In the genomic region with DNA sequence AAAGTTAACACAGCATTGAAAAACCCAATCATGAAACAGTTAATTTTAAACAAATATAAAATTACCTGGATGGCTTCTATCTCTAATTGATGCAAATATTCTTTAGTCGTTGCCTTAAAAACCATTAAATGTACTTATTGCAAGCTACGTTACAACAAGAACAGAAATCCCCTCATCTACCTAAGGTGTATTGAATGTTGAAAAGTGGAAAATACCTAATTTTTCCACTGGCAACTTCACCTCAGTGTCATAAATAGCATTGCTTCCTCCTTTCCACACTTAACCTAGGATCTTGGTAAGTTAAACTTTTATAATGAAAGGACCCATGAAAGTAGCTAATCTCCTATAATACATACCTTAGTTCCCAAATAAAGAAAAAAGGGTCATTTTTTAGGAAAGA, we compare ENCODE assay signal across 28 cellular contexts.
"Had no signal": no experiment of that assay in that cellular context is flagged by ENCODE, and none has a peak within 500 bp of the region (broad histone marks: within the 10 kb centered on the region; RNA-seq: fewer than 3 reads in every experiment).

No MANE protein-coding gene starts in this region.

- DNase-seq: activated CD4-positive, alpha-beta T cell treated with anti-CD3 and anti-CD28 coated beads for 1 hour; activated CD4-positive, alpha-beta T cell treated with anti-CD3 and anti-CD28 coated beads, Interleukin-2, amount 10 ng/mL, durations not matched to agents 7 days and 5 days; activated CD8-positive, alpha-beta T cell treated with anti-CD3 and anti-CD28 coated beads for 36 hours; activated naive CD8-positive, alpha-beta T cell treated with anti-CD3 and anti-CD28 coated beads, Interleukin-2, amount 50 U/mL, for 24 hours; activated T-cell treated with anti-CD3 and anti-CD28 coated beads, Interleukin-2, amount 50 U/mL, for 48 hours; amygdala; dorsolateral prefrontal cortex; effector memory CD4-positive, alpha-beta T cell; kidney glomerular epithelial cell; nephron progenitor cell; ovary; retina; small intestine; stimulated activated CD4-positive, alpha-beta T cell treated with anti-CD3 and anti-CD28 coated beads, Interleukin-1b, Interleukin-23, amount 100 ng/mL, for 48 hours; stimulated activated CD4-positive, alpha-beta T cell treated with anti-CD3 and anti-CD28 coated beads, Interleukin-4, amount 100 ng/mL, for 4 hours; stimulated activated CD8-positive, alpha-beta memory T cell treated with anti-CD3 and anti-CD28 coated beads, Interleukin-4, amount 100 ng/mL, for 48 hours; stimulated activated naive CD8-positive, alpha-beta T cell treated with anti-CD3 and anti-CD28 coated beads, Interleukin-15, amount 100 ng/mL, for 72 hours; substantia nigra; T-helper 17 cell; uterus had no signal

- H3K4me1 ChIP-seq: prostate gland, uterus had no signal

- ATAC-seq: activated CD8-positive, alpha-beta T cell treated with anti-CD3 and anti-CD28 coated beads for 36 hours; activated naive CD8-positive, alpha-beta T cell treated with anti-CD3 and anti-CD28 coated beads, Interleukin-2, amount 50 U/mL, for 24 hours; esophagus mucosa; left lobe of liver; sciatic nerve; stimulated activated memory B cell treated with anti-CD40 and anti-IgM and Interleukin-4, amounts not matched to agents 10 μg/mL and 1 μg/mL and 100 μg/mL, for 72 hours; stimulated activated naive CD8-positive, alpha-beta T cell treated with anti-CD3 and anti-CD28 coated beads, Interleukin-15, amount 100 ng/mL, for 72 hours; T-helper 17 cell; WTC11 had no signal

- H3K4me3 ChIP-seq: coronary artery, dorsolateral prefrontal cortex, lung, ovary, prostate gland, uterus had no signal

- H3K27ac ChIP-seq: dorsolateral prefrontal cortex, ovary, prostate gland, uterus had no signal

- H3K36me3 ChIP-seq: ovary, prostate gland, uterus had no signal

- H3K9me3 ChIP-seq: ovary, prostate gland, uterus had no signal

- H3K27me3 ChIP-seq: dorsolateral prefrontal cortex, ovary, uterus had no signal
